1 cellular context compared by ENCODE assay signal in genomic region chr11:94237447-94238153, GRCh38.
TF ChIP-seq lines count a peak whose summit lies in the region.

No MANE protein-coding gene starts in this region.

TF ChIP-seq in GM23338, 12 proteins besides CTCF, POLR2A, EP300 and RAD21 (continued from another document):
- 0 out of 2 replicates have a peak, but pooled peaks have one; percentile 1 for TF ChIP-seq ZNF462 (CRISPR knock-in tag; IDR thresholded peaks at IDR 0.05)
